Comparison of ENCODE assay signal across 28 cellular contexts in the genomic region with DNA sequence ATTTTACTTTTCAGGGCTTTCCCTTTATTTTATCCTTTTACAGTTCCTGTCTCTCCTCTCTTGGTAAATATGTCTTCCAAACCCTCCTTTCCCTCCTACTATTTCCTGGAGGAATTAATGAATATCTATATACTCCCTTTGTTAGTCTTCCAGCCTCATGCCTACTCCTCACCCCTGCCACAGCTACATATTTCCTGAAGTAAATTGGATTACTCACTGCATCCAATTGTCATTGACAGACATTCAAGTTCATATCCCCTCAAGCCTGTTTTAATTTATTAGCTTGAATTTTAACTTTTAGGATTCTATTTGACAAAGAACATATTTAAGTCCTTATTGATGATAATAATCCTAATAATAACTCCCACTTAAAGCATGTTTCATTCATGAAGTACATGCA.
"Had no signal": no experiment of that assay in that cellular context is flagged by ENCODE, and none has a peak within 500 bp of the region (broad histone marks: within the 10 kb centered on the region; RNA-seq: fewer than 3 reads in every experiment).

No MANE protein-coding gene starts in this region.

- H3K9me3 ChIP-seq: left ventricle myocardium inferior, pancreas, prostate gland, stomach, testis, thyroid gland, transverse colon, upper lobe of left lung, vagina had no signal

- H3K4me1 ChIP-seq: left ventricle myocardium inferior, pancreas, prostate gland, stomach, testis, thyroid gland, transverse colon, upper lobe of left lung, vagina had no signal

- H3K4me3 Mint-ChIP-seq: immature natural killer cell; mesothelial cell of epicardium; naive B cell; natural killer cell; stimulated activated naive B cell treated with anti-CD40 and anti-IgM and Interleukin-4, amounts not matched to agents 10 μg/mL and 1 μg/mL and 100 μg/mL, for 72 hours had no signal

- H3K27ac Mint-ChIP-seq: immature natural killer cell; mesothelial cell of epicardium; naive B cell; natural killer cell; stimulated activated naive B cell treated with anti-CD40 and anti-IgM and Interleukin-4, amounts not matched to agents 10 μg/mL and 1 μg/mL and 100 μg/mL, for 72 hours had no signal

- ATAC-seq: natural killer cell; pancreas; right cardiac atrium; sciatic nerve; stimulated activated naive B cell treated with anti-CD40 and anti-IgM and Interleukin-4, amounts not matched to agents 10 μg/mL and 1 μg/mL and 100 μg/mL, for 72 hours; stimulated activated naive CD8-positive, alpha-beta T cell treated with anti-CD3 and anti-CD28 coated beads, Interleukin-15, Interleukin-2, amounts not matched to agents 100 U/mL and 50 U/mL, for 24 hours had no signal

- H3K4me3 ChIP-seq: left ventricle myocardium inferior, lung, pancreas, prostate gland, skin epidermis, stomach, testis, thyroid gland, transverse colon, upper lobe of left lung, vagina had no signal

- H3K36me3 Mint-ChIP-seq: immature natural killer cell; mesothelial cell of epicardium; naive B cell; natural killer cell; stimulated activated naive B cell treated with anti-CD40 and anti-IgM and Interleukin-4, amounts not matched to agents 10 μg/mL and 1 μg/mL and 100 μg/mL, for 72 hours had no signal

- H3K9me3 Mint-ChIP-seq: mesothelial cell of epicardium had no signal

- H3K27ac ChIP-seq: left ventricle myocardium inferior, pancreas, prostate gland, skin epidermis, stomach, testis, thyroid gland, transverse colon, upper lobe of left lung, vagina had no signal

- H3K27me3 Mint-ChIP-seq: naive B cell; stimulated activated naive B cell treated with anti-CD40 and anti-IgM and Interleukin-4, amounts not matched to agents 10 μg/mL and 1 μg/mL and 100 μg/mL, for 72 hours had no signal

- H3K36me3 ChIP-seq: left ventricle myocardium inferior, pancreas, prostate gland, stomach, thyroid gland, transverse colon, upper lobe of left lung, vagina had no signal

- H3K4me1 Mint-ChIP-seq: immature natural killer cell; mesothelial cell of epicardium; naive B cell; natural killer cell; stimulated activated naive B cell treated with anti-CD40 and anti-IgM and Interleukin-4, amounts not matched to agents 10 μg/mL and 1 μg/mL and 100 μg/mL, for 72 hours had no signal

- DNase-seq: hypothalamus; immature natural killer cell; left ventricle myocardium inferior; mesendoderm; naive B cell; natural killer cell; nucleus accumbens; pancreas; posterior cingulate gyrus; retina; right cardiac atrium; stimulated activated CD4-positive, alpha-beta T cell treated with anti-CD3 and anti-CD28 coated beads, Interleukin-12 subunit alpha, Interleukin-12 subunit beta, amount 100 ng/mL, for 4 hours; stimulated activated CD4-positive, alpha-beta T cell treated with anti-CD3 and anti-CD28 coated beads, Interleukin-15, amount 100 ng/mL, for 24 hours; stimulated activated CD4-positive, alpha-beta T cell treated with anti-CD3 and anti-CD28 coated beads, Interleukin-2, amount 100 ng/mL, for 24 hours; stimulated activated CD4-positive, alpha-beta T cell treated with anti-CD3 and anti-CD28 coated beads, Interleukin-4, amount 100 ng/mL, for 1 hour; stimulated activated naive B cell treated with anti-CD40 and anti-IgM and Interleukin-4, amounts not matched to agents 10 μg/mL and 1 μg/mL and 100 μg/mL, for 72 hours; stimulated activated naive CD8-positive, alpha-beta T cell treated with anti-CD3 and anti-CD28 coated beads, Interleukin-15, Interleukin-2, amounts not matched to agents 100 U/mL and 50 U/mL, for 24 hours; stomach; testis; thyroid gland; transverse colon; upper lobe of left lung had no signal

- H3K27me3 ChIP-seq: pancreas, stomach, testis, thyroid gland, transverse colon, upper lobe of left lung, vagina had no signal
